In genomic region chr9:113154471-113154870, GRCh38 we compare ENCODE assay signal across 11 cellular contexts. TPM values are rescaled to one million over a fixed set of nuclear protein-coding genes. Genes with fewer than 3 reads are reported as not detected.
DNase-seq lines count a peak whose midpoint lies in the region; FAIRE-seq and TF ChIP-seq lines count a peak whose summit lies in the region.
"Had no signal": no experiment of that assay in that cellular context is flagged by ENCODE, and none has a peak within 500 bp of the region (broad histone marks: within the 10 kb centered on the region; RNA-seq: fewer than 3 reads in every experiment).

No MANE protein-coding gene starts in this region.

- no peak overlapping the region for H3K4me3 ChIP-seq in AG04450 (ENCODE audit: low read depth, low read length)
- no peak overlapping the region for H3K4me3 ChIP-seq in bronchial epithelial cell (ENCODE audit: low read depth, low read length)

- no peak for TF ChIP-seq POLR2A in GM12891 (IDR thresholded peaks at IDR 0.05; ENCODE audit: low read depth, low read length)

- no peak for TF ChIP-seq CTCF in AG04450 (IDR thresholded peaks at IDR 0.05; ENCODE audit: low read depth, low read length)
- TF ChIP-seq CTCF in bronchial epithelial cell (IDR thresholded peaks at IDR 0.05; ENCODE audit: insufficient read depth, low read length, severe bottlenecking): no peak

- no peak for FAIRE-seq in bronchial epithelial cell (lab: Jason Lieb, UNC)
- no peak for FAIRE-seq in GM12891 (lab: Jason Lieb, UNC)

- H3K36me3 ChIP-seq in bronchial epithelial cell (ENCODE audit: control insufficient read depth, insufficient read depth, low read length): peaks cover 10% of the 10 kb centered on the region

- DNase-seq in AG04450 (ENCODE audit: low read depth, low spot score) (no peak), LHCN-M2 (ENCODE audit: low read depth) (peak; percentile 100), bronchial epithelial cell (ENCODE audit: low read depth) (peak; percentile 76), middle frontal gyrus (ENCODE audit: extremely low spot score, low spot score) (peak; percentile 56), GM12891 (ENCODE audit: insufficient read length, low spot score) (no peak), T-helper 9 cell (no peak), NCI-H1694 (lab: John Stamatoyannopoulos, UW) (no peak), GM19240 (ENCODE audit: insufficient read length, low spot score) (no peak)
- DNase-seq: activated CD8-positive, alpha-beta memory T cell treated with anti-CD3 and anti-CD28 coated beads, Interleukin-2, amount 50 U/mL, for 4 hours; stimulated activated naive B cell treated with anti-CD40 and anti-IgM and Interleukin-4, amounts not matched to agents 10 μg/mL and 1 μg/mL and 100 μg/mL, for 72 hours had no signal

- CTCF ChIA-PET in AG04450 (lab: Charles Lee): no interaction called here

- no peaks in the 10 kb centered on the region; the same call in 1 of the 2 replicates for H3K9me3 ChIP-seq in AG04450 (ENCODE audit: control insufficient read depth, insufficient read depth, low read length)

- POLR2A ChIA-PET in AG04450 (lab: Yijun Ruan, JAX): no interaction called here

- peak overlapping the region; percentile 39 for H3K27ac ChIP-seq in AG04450 (ENCODE audit: low read depth, low read length)
- H3K27ac ChIP-seq: C4-2B had no signal

- H3K27me3 ChIP-seq in AG04450 (ENCODE audit: control insufficient read depth, insufficient read depth, low read length): no peaks in the 10 kb centered on the region
- no peaks in the 10 kb centered on the region for H3K27me3 ChIP-seq in bronchial epithelial cell (ENCODE audit: control insufficient read depth, insufficient read depth, low read length)

TF ChIP-seq in GM12891, 5 proteins besides CTCF, POLR2A, EP300 and RAD21:
- no peak for TF ChIP-seq TAF1 (IDR thresholded peaks at IDR 0.05; ENCODE audit: low read depth, low read length)
- no peak for TF ChIP-seq POLR2AphosphoS5 (IDR thresholded peaks at IDR 0.05; ENCODE audit: low read depth, low read length)
- no peak for TF ChIP-seq SPI1 (IDR thresholded peaks at IDR 0.05; ENCODE audit: low read depth, low read length)
- no peak for TF ChIP-seq POU2F2 (IDR thresholded peaks at IDR 0.05; ENCODE audit: low read depth, low read length)
- no peak for TF ChIP-seq PAX5 (IDR thresholded peaks at IDR 0.05; ENCODE audit: insufficient read depth, low read length, severe bottlenecking)

RNA-seq across cellular contexts. Expression of gene SLC31A2, which starts 3.7 kb away (rescaled TPM):
- polyA plus RNA-seq in AG04450 (2011; rRNA removed): 6.6 and 6.7 TPM in 2 replicates
- polyA minus RNA-seq in AG04450 (2011; rRNA and poly(A)+ RNA removed): 5.0 and 5.3 TPM in 2 replicates
- 78.7 and 88.0 TPM in 2 replicates for total RNA-seq in LHCN-M2 (2014; rRNA removed)
- polyA plus RNA-seq in LHCN-M2 (2012): 32.9 TPM
- total RNA-seq in bronchial epithelial cell: 25.1 and 42.6 TPM in 2 replicates
- polyA plus RNA-seq in GM12891 (2012; ENCODE audit: low read depth, missing spikeins): 0.94 TPM

Comparison
In these comparisons a context has a peak if more than half of its experiments do, and no peak if none do; other contexts are left out.
1. DNase-seq: peak in LHCN-M2 (single experiment), bronchial epithelial cell (single experiment) and middle frontal gyrus (single experiment); none in AG04450 (single experiment), GM12891 (single experiment), T-helper 9 cell (single experiment), NCI-H1694 (single experiment) and GM19240 (single experiment).